ENCODE assay signal across 1 cellular context in the genomic region with DNA sequence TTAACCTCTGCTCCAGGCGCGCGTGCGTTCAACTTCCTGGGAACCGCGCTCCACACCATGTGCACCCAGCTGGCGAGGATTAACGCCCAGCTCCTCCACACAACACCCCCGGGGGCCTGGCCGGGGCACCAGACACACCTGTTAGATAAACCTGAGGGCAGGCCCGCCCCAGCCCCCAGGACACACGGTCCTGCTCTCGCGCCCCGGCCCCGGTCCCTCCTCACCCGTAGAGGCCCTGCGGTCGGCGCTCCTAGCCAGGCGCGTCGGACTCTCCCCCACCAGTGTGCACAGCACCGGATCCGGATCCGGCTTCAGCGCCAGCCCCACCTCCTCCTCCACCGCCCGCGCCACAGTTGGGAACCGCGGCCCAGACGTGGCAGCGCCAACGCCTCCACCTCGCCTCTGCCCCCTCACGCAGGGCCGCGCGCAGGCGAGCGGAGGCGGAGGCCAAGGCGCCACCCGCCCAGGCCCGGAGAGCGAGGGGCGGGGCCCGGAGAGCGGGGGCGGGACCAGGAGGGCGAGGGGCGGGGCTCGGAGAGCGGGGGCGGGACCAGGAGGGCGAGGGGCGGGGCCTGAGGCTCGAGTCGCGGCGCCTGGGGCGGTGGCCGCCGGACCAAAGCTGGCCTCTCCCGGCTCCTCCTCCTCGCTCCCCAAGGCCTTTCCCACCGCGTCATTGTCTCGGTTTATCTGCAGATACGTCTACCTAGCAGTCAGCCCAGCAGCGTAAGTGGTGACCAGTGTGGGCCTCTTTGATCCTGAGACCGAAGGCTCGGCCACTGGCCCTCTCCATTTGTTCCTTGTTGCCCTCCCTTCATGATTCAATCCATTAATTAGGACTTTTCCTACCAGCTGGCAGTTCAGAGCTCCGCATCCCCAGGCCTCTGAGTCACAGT.
A peak's percentile ranks its signal among the peaks of the same experiment; 100 is the strongest.
TF ChIP-seq lines count a peak whose summit lies in the region.

A gene (minus strand): TSS at position 404 of the 893 bp plus-strand sequence. CDS start 6,957 bp downstream, outside the sequence.

TF ChIP-seq in H1, 55 proteins besides CTCF, POLR2A, EP300 and RAD21:
- TF ChIP-seq POLR2AphosphoS5 (IDR thresholded peaks at IDR 0.05; ENCODE audit: low read depth, low read length) (peak; percentile 80), TAF7 (optimal IDR thresholded peaks at IDR 0.05; ENCODE audit: borderline replicate concordance, low read depth, low read length) (peak; percentile 70), KDM1A (IDR thresholded peaks at IDR 0.05; ENCODE audit: borderline replicate concordance, low read length) (peak; percentile 54; the same call in 1 of the 2 replicates), TAF1 (IDR thresholded peaks at IDR 0.05; ENCODE audit: low read depth, low read length) (peak; percentile 86), PHF8 (conservative IDR thresholded peaks at IDR 0.05; ENCODE audit: low read depth, low read length) (peak; percentile 86), BRCA1 (IDR thresholded peaks at IDR 0.05; ENCODE audit: low read depth, low read length) (no peak), CREB1 (IDR thresholded peaks at IDR 0.05) (peak; percentile 22; the same call in 1 of the 2 replicates), ZNF274 (IDR thresholded peaks at IDR 0.05; ENCODE audit: borderline replicate concordance, extremely low read depth, low read length) (no peak), EGR1 (IDR thresholded peaks at IDR 0.05; ENCODE audit: borderline replicate concordance, low read depth, low read length) (peak; percentile 80; the same call in 1 of the 2 replicates), ASH2L (IDR thresholded peaks at IDR 0.05; ENCODE audit: low read length) (peak; percentile 71), BACH1 (IDR thresholded peaks at IDR 0.05; ENCODE audit: low read length) (no peak), RBBP5 (IDR thresholded peaks at IDR 0.05; ENCODE audit: borderline replicate concordance, low read depth, low read length) (0 out of 2 replicates have a peak, but pooled peaks have one; percentile 11), KDM4A (IDR thresholded peaks at IDR 0.05; ENCODE audit: low read depth, low read length, severe bottlenecking) (peak; percentile 60), TBP (IDR thresholded peaks at IDR 0.05; ENCODE audit: low read depth, low read length) (peak; percentile 54), GABPA (IDR thresholded peaks at IDR 0.05; ENCODE audit: borderline replicate concordance, insufficient read depth, low read length) (no peak), BCL11A (IDR thresholded peaks at IDR 0.05; ENCODE audit: low read depth in 2 of 2, low read length in 2 of 2) (no peak)
- TF ChIP-seq, protein P1, sequence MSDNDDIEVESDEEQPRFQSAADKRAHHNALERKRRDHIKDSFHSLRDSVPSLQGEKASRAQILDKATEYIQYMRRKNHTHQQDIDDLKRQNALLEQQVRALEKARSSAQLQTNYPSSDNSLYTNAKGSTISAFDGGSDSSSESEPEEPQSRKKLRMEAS (IDR thresholded peaks at IDR 0.05): peak; percentile 90
- TF ChIP-seq, protein P2, sequence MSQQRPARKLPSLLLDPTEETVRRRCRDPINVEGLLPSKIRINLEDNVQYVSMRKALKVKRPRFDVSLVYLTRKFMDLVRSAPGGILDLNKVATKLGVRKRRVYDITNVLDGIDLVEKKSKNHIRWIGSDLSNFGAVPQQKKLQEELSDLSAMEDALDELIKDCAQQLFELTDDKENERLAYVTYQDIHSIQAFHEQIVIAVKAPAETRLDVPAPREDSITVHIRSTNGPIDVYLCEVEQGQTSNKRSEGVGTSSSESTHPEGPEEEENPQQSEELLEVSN (IDR thresholded peaks at IDR 0.05): peak; percentile 88
TF ChIP-seq in H1: peak in this region for 13.
